Comparison of ENCODE assay signal across 18 cellular contexts in the genomic region with DNA sequence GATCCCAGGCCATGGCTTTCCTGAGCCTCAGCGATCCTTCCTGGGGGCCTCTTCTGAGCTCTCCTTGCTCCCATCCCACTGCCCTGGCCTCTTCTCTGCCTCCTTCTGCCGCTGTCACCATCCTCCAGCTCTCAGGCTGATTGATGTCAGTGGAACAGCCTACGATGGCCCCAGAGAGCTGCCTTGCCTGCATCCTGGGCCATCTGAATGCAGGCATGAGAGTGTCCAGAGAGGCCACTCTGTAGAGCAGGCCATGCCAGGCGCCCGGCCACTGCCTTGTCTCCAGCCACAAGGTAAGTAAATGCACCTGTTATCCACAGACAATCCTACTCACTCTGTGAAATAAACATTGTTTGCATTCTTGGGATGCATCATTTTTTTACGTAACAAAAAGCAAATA.
DNase-seq lines count a peak whose midpoint lies in the region; ATAC-seq, FAIRE-seq and TF ChIP-seq lines count a peak whose summit lies in the region.
"Had no signal": no experiment of that assay in that cellular context is flagged by ENCODE, and none has a peak within 500 bp of the region (broad histone marks: within the 10 kb centered on the region; RNA-seq: fewer than 3 reads in every experiment).

No MANE protein-coding gene starts in this region.

- H3K23me2 ChIP-seq in H1 (ENCODE audit: low read depth, low read length), result no peaks in the 10 kb centered on the region

- no peak overlapping the region for H3K23ac ChIP-seq in H1 (ENCODE audit: insufficient read length)

- H3K4me3 Mint-ChIP-seq in nephron, result no peak overlapping the region

- no peak overlapping the region for H3K18ac ChIP-seq in H1 (ENCODE audit: extremely low read depth, low read length)

- no peak overlapping the region for H2AK5ac ChIP-seq in H1 (ENCODE audit: low read depth, low read length)

- H3K4me1 Mint-ChIP-seq in nephron, result peaks cover 35% of the 10 kb centered on the region

- H3K4me3 ChIP-seq in H1 (ENCODE audit: extremely low read depth in 1 of 4, insufficient read depth in 2 of 4, low read depth in 3 of 4, low read length in 4 of 4) (no peak overlapping the region), upper lobe of right lung (no peak overlapping the region)
- H3K4me3 ChIP-seq: K562 had no signal

- H2BK12ac ChIP-seq in H1 (ENCODE audit: low read depth, low read length), result no peak overlapping the region

- no peak overlapping the region for H3K14ac ChIP-seq in H1 (ENCODE audit: insufficient read length)

- ATAC-seq in left ventricle myocardium superior (no peak), upper lobe of right lung (no peak), left colon (no peak)
- ATAC-seq: HCT116, K562 had no signal

- no peak overlapping the region for H2BK120ac ChIP-seq in H1 (replicated peaks; ENCODE audit: low read depth, low read length)

- H3K27me3 ChIP-seq in H1 (replicated peaks in 1 of 4; ENCODE audit: control insufficient read depth in 3 of 4, extremely low read depth in 1 of 4, insufficient read depth in 3 of 4, low read length in 3 of 4), result peaks cover 0 to 13% (median 9%) of the 10 kb centered on the region in 4 experiments; a peak in 4 of 7 replicates
- no peaks in the 10 kb centered on the region for H3K27me3 ChIP-seq in upper lobe of right lung

- DNase-seq in cardiac septum (ENCODE audit: low spot score), result peak; percentile 68
- no peak for DNase-seq in left ventricle myocardium superior
- DNase-seq in H1 (ENCODE audit: low read depth in 1 of 2, low spot score in 2 of 2), result no peak
- DNase-seq in upper lobe of right lung, result peak; percentile 51
- DNase-seq in activated naive CD4-positive, alpha-beta T cell treated with anti-CD3 and anti-CD28 coated beads, Interleukin-2, amount 50 U/mL, for 16 hours, result no peak
- no peak for DNase-seq in GDM1 (lab: John Stamatoyannopoulos, UW)
- DNase-seq in left colon, result no peak
- DNase-seq: MV-4-11; NCI-H1417; NCI-H187 treated with DMSO at 0.1 percent for 48 hours; NCI-H446; NK-92 treated with Interleukin-12 subunit alpha and Interleukin-12 subunit beta, amount 100 ng/mL, for 24 hours; SIG-M5 had no signal

- no peak overlapping the region for H3K56ac ChIP-seq in H1 (replicated peaks; ENCODE audit: insufficient read length, low read depth, low read length)

- H3K4me1 ChIP-seq in H1 (replicated peaks in 1 of 4; ENCODE audit: control insufficient read depth in 3 of 4, insufficient read depth in 4 of 4, low read length in 3 of 4) (peaks cover 0 to 25% (median 10%) of the 10 kb centered on the region in 4 experiments; a peak in 6 of 7 replicates), upper lobe of right lung (peaks cover 6% of the 10 kb centered on the region)

- H3K27ac ChIP-seq in H1 (ENCODE audit: low read depth, low read length), result no peak overlapping the region
- no peak overlapping the region for H3K27ac ChIP-seq in upper lobe of right lung
- H3K27ac ChIP-seq: C4-2B had no signal

- H4K20me1 ChIP-seq in H1 (replicated peaks in 1 of 2; ENCODE audit: control insufficient read depth in 1 of 2, insufficient read depth in 2 of 2, low read length in 2 of 2), result no peaks in the 10 kb centered on the region

- H3K79me1 ChIP-seq in H1 (ENCODE audit: low read depth, low read length), result no peaks in the 10 kb centered on the region

- H3K36me3 ChIP-seq in H1 (ENCODE audit: control insufficient read depth in 2 of 4, insufficient read depth in 4 of 4, low read length in 3 of 4) (no peaks in the 10 kb centered on the region), upper lobe of right lung (no peaks in the 10 kb centered on the region)

- peaks cover 6 to 9% of the 10 kb centered on the region in 2 experiments for H3K9me3 ChIP-seq in H1 (ENCODE audit: insufficient read depth in 2 of 2, low read depth in 1 of 2, low read length in 1 of 2)
- H3K9me3 ChIP-seq in upper lobe of right lung, result no peaks in the 10 kb centered on the region

- H4K5ac ChIP-seq in H1 (ENCODE audit: insufficient read length, low read depth, low read length), result no peak overlapping the region

- no peak overlapping the region; the same call in 1 of the 2 replicates for H2BK5ac ChIP-seq in H1 (ENCODE audit: low read depth, low read length)

- peak overlapping the region in 2 of 3 experiments; percentile 18 to 46 for H3K27ac Mint-ChIP-seq in nephron

- TF ChIP-seq EP300 in H1 (IDR thresholded peaks at IDR 0.05; ENCODE audit: borderline replicate concordance in 1 of 2, low read depth in 2 of 2, low read length in 2 of 2), result no peak

- no peak overlapping the region for H3K4ac ChIP-seq in H1 (replicated peaks; ENCODE audit: insufficient read length, low read depth, low read length)

- no peaks in the 10 kb centered on the region for H3K36me3 Mint-ChIP-seq in nephron (ENCODE audit: low read depth)

- no peak overlapping the region for H2BK15ac ChIP-seq in H1 (ENCODE audit: low read length)

- H3K4me2 ChIP-seq in H1 (ENCODE audit: insufficient read depth in 1 of 2, low read depth in 2 of 2, low read length in 2 of 2), result no peak overlapping the region

- no peak overlapping the region for H2BK20ac ChIP-seq in H1 (ENCODE audit: low read length)

- no peak for TF ChIP-seq POLR2A in H1 (IDR thresholded peaks at IDR 0.05; ENCODE audit: control extremely low read depth in 1 of 2, low read depth in 2 of 2, low read length in 2 of 2)

- POLR2A ChIA-PET in H1 (lab: Charles Lee; ENCODE audit: partially characterized antibody), result interaction anchor here (1.0 kb wide), 1 partner anchor 26 kb away, joined by 3 read pairs; no protein-coding TSS in a partner anchor

- FAIRE-seq in H1 (lab: Jason Lieb, UNC), result no peak
- FAIRE-seq: GM12892, K562 had no signal

- no peak overlapping the region for H2AFZ ChIP-seq in H1 (ENCODE audit: low read length)

- H4K8ac ChIP-seq in H1 (ENCODE audit: extremely low read depth, insufficient read depth, low read length), result no peak overlapping the region

- H3K9me3 Mint-ChIP-seq in nephron, result peaks cover 4% of the 10 kb centered on the region

- no peaks in the 10 kb centered on the region for H3K79me2 ChIP-seq in H1 (ENCODE audit: control insufficient read depth in 1 of 2, insufficient read depth in 2 of 2, low read length in 2 of 2)

- TF ChIP-seq CTCF in H1 (IDR thresholded peaks at IDR 0.05; ENCODE audit: control extremely low read depth in 1 of 3, insufficient read depth in 1 of 3, low read depth in 1 of 3, low read length in 3 of 3) (no peak), nephron (IDR thresholded peaks at IDR 0.05; ENCODE audit: unreplicated experiment in 3 of 3) (no peak), upper lobe of right lung (IDR thresholded peaks at IDR 0.05) (no peak)

- H4K91ac ChIP-seq in H1 (replicated peaks; ENCODE audit: insufficient read length, low read length), result peak overlapping the region; percentile 46

- no peak for TF ChIP-seq RAD21 in H1 (IDR thresholded peaks at IDR 0.05 in 1 of 2, conservative IDR thresholded peaks at IDR 0.05 in 1 of 2; ENCODE audit: low read depth in 2 of 2, low read length in 2 of 2)

- no peak overlapping the region for H3K9ac ChIP-seq in H1 (replicated peaks in 1 of 4; ENCODE audit: extremely low read depth in 1 of 4, low read depth in 3 of 4, low read length in 3 of 4)

- WGBS in H1 (ENCODE audit: extremely low coverage in 1 of 2, insufficient coverage in 1 of 2, insufficient read length in 1 of 2, insufficient replicate concordance in 2 of 2, low coverage in 1 of 2, low lambda C conversion rate in 2 of 2, missing lambda C conversion rate in 1 of 2), 2 experiments, result 75% methylated on average over 6 of the region's 6 CpGs; no CpG with 5 or more reads in 1 of the 2 experiments

- intact Hi-C loops in cardiac septum (cut with DNase I), result no loop called here
- intact Hi-C loops in left ventricle myocardium superior (cut with micrococcal nuclease), result no loop called here
- intact Hi-C loops in upper lobe of right lung (cut with DNase I), result no loop called here
- intact Hi-C loops in left colon (cut with DNase I, micrococcal nuclease), result no loop called here

- CTCF ChIA-PET in H1 (lab: Charles Lee; ENCODE audit: partially characterized antibody), result interaction anchor here (0.8 to 1.9 kb wide), 2 partner anchors 34 to 50 kb away, joined by 3 to 6 read pairs; no protein-coding TSS in a partner anchor

- peaks cover 14% of the 10 kb centered on the region for H3K27me3 Mint-ChIP-seq in nephron (ENCODE audit: low read depth)

TF ChIP-seq in H1, 55 proteins besides CTCF, POLR2A, EP300 and RAD21 (continues in another document):
- TF ChIP-seq GABPA (IDR thresholded peaks at IDR 0.05; ENCODE audit: borderline replicate concordance, insufficient read depth, low read length), result no peak
- no peak for TF ChIP-seq ZNF274 (IDR thresholded peaks at IDR 0.05; ENCODE audit: borderline replicate concordance, extremely low read depth, low read length)
- no peak for TF ChIP-seq KDM4A (IDR thresholded peaks at IDR 0.05; ENCODE audit: low read depth, low read length, severe bottlenecking)
- TF ChIP-seq BRCA1 (IDR thresholded peaks at IDR 0.05; ENCODE audit: low read depth, low read length), result no peak

Comparison
In these comparisons a context has a peak if more than half of its experiments do, and no peak if none do; other contexts are left out.
1. DNase-seq: peak in cardiac septum (single experiment) and upper lobe of right lung (single experiment); none in left ventricle myocardium superior (single experiment), H1 (0 of 2), activated naive CD4-positive, alpha-beta T cell treated with anti-CD3 and anti-CD28 coated beads, Interleukin-2, amount 50 U/mL, for 16 hours (single experiment), GDM1 (single experiment) and left colon (0 of 2).